In genomic region chr2:239360421-239361310, GRCh38 we compare ENCODE assay signal across 1 cellular context.
TF ChIP-seq lines count a peak whose summit lies in the region.

No MANE protein-coding gene starts in this region.

TF ChIP-seq in K562, 482 proteins besides CTCF, POLR2A, EP300 and RAD21 (continues in another document):
- TF ChIP-seq RB1 (IDR thresholded peaks at IDR 0.05; ENCODE audit: low read depth): no peak
- no peak for TF ChIP-seq FOXP1 (CRISPR knock-in tag; IDR thresholded peaks at IDR 0.05)
- TF ChIP-seq GTF2B (IDR thresholded peaks at IDR 0.05; ENCODE audit: extremely low read depth, insufficient read length): no peak
- TF ChIP-seq EGR1 (conservative IDR thresholded peaks at IDR 0.05): peak; percentile 44
- TF ChIP-seq RBM39 (optimal IDR thresholded peaks at IDR 0.05; ENCODE audit: low read depth, low read length): no peak
- peak in 1 of 2 experiments; percentile 37; a peak in 1 of 4 replicates for TF ChIP-seq RCOR1 (IDR thresholded peaks at IDR 0.05; ENCODE audit: borderline replicate concordance in 1 of 2, low read depth in 2 of 2, low read length in 2 of 2)
- TF ChIP-seq, protein P1, sequence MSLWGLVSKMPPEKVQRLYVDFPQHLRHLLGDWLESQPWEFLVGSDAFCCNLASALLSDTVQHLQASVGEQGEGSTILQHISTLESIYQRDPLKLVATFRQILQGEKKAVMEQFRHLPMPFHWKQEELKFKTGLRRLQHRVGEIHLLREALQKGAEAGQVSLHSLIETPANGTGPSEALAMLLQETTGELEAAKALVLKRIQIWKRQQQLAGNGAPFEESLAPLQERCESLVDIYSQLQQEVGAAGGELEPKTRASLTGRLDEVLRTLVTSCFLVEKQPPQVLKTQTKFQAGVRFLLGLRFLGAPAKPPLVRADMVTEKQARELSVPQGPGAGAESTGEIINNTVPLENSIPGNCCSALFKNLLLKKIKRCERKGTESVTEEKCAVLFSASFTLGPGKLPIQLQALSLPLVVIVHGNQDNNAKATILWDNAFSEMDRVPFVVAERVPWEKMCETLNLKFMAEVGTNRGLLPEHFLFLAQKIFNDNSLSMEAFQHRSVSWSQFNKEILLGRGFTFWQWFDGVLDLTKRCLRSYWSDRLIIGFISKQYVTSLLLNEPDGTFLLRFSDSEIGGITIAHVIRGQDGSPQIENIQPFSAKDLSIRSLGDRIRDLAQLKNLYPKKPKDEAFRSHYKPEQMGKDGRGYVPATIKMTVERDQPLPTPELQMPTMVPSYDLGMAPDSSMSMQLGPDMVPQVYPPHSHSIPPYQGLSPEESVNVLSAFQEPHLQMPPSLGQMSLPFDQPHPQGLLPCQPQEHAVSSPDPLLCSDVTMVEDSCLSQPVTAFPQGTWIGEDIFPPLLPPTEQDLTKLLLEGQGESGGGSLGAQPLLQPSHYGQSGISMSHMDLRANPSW (CRISPR knock-in tag; IDR thresholded peaks at IDR 0.05): no peak
- no peak for TF ChIP-seq CBX2 (IDR thresholded peaks at IDR 0.05; ENCODE audit: insufficient read depth, low read length, poor library complexity, severe bottlenecking)
- TF ChIP-seq ZNF699 (CRISPR knock-in tag; IDR thresholded peaks at IDR 0.05; ENCODE audit: insufficient replicate concordance): no peak
- TF ChIP-seq CREBBP (IDR thresholded peaks at IDR 0.05; ENCODE audit: low read depth, low read length): no peak
- TF ChIP-seq ZBTB12 (CRISPR knock-in tag; IDR thresholded peaks at IDR 0.05): no peak
- TF ChIP-seq CBFA2T3 (IDR thresholded peaks at IDR 0.05): peak; percentile 47
- TF ChIP-seq E2F6 (IDR thresholded peaks at IDR 0.05; ENCODE audit: borderline replicate concordance in 1 of 2, extremely low read depth in 1 of 2, insufficient read depth in 1 of 2, insufficient read length in 1 of 2, low read depth in 1 of 2, low read length in 1 of 2, poor library complexity in 1 of 2, severe bottlenecking in 1 of 2): peak in 1 of 2 experiments; percentile 11
- TF ChIP-seq ZNF140 (CRISPR knock-in tag; IDR thresholded peaks at IDR 0.05): no peak
- no peak for TF ChIP-seq MIER1 (IDR thresholded peaks at IDR 0.05; ENCODE audit: low read depth)
- TF ChIP-seq MAFG (tag; conservative IDR thresholded peaks at IDR 0.05): no peak
- TF ChIP-seq JUN (IDR thresholded peaks at IDR 0.05; ENCODE audit: borderline replicate concordance, low read depth, low read length): 0 out of 2 replicates have a peak, but pooled peaks have one; percentile 16
- TF ChIP-seq JUN (CRISPR knock-in tag; IDR thresholded peaks at IDR 0.05; ENCODE audit: borderline replicate concordance): no peak
- TF ChIP-seq, protein P2, sequence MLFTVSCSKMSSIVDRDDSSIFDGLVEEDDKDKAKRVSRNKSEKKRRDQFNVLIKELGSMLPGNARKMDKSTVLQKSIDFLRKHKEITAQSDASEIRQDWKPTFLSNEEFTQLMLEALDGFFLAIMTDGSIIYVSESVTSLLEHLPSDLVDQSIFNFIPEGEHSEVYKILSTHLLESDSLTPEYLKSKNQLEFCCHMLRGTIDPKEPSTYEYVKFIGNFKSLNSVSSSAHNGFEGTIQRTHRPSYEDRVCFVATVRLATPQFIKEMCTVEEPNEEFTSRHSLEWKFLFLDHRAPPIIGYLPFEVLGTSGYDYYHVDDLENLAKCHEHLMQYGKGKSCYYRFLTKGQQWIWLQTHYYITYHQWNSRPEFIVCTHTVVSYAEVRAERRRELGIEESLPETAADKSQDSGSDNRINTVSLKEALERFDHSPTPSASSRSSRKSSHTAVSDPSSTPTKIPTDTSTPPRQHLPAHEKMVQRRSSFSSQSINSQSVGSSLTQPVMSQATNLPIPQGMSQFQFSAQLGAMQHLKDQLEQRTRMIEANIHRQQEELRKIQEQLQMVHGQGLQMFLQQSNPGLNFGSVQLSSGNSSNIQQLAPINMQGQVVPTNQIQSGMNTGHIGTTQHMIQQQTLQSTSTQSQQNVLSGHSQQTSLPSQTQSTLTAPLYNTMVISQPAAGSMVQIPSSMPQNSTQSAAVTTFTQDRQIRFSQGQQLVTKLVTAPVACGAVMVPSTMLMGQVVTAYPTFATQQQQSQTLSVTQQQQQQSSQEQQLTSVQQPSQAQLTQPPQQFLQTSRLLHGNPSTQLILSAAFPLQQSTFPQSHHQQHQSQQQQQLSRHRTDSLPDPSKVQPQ (CRISPR knock-in tag; IDR thresholded peaks at IDR 0.05; ENCODE audit: borderline replicate concordance): no peak
- no peak for TF ChIP-seq GATAD2A (IDR thresholded peaks at IDR 0.05)
- TF ChIP-seq ETV6 (IDR thresholded peaks at IDR 0.05; ENCODE audit: borderline replicate concordance in 1 of 2, low read depth in 2 of 2, low read length in 1 of 2): no peak
- TF ChIP-seq ETV6 (CRISPR knock-in tag; IDR thresholded peaks at IDR 0.05; ENCODE audit: borderline replicate concordance): no peak
- no peak for TF ChIP-seq KAT8 (IDR thresholded peaks at IDR 0.05; ENCODE audit: low read depth)
- TF ChIP-seq SMARCA4 (IDR thresholded peaks at IDR 0.05): peak; percentile 32; the same call in 1 of the 2 replicates
- peak; percentile 31; the same call in 1 of the 2 replicates for TF ChIP-seq ATF3 (IDR thresholded peaks at IDR 0.05)
- no peak for TF ChIP-seq ATF3 (CRISPR knock-in tag; conservative IDR thresholded peaks at IDR 0.05)
- TF ChIP-seq RBM17 (IDR thresholded peaks at IDR 0.05; ENCODE audit: borderline replicate concordance, low read depth, low read length): no peak
- TF ChIP-seq ARNT (IDR thresholded peaks at IDR 0.05): no peak
- TF ChIP-seq ZNF3 (CRISPR knock-in tag; IDR thresholded peaks at IDR 0.05): no peak
- TF ChIP-seq, protein P3, sequence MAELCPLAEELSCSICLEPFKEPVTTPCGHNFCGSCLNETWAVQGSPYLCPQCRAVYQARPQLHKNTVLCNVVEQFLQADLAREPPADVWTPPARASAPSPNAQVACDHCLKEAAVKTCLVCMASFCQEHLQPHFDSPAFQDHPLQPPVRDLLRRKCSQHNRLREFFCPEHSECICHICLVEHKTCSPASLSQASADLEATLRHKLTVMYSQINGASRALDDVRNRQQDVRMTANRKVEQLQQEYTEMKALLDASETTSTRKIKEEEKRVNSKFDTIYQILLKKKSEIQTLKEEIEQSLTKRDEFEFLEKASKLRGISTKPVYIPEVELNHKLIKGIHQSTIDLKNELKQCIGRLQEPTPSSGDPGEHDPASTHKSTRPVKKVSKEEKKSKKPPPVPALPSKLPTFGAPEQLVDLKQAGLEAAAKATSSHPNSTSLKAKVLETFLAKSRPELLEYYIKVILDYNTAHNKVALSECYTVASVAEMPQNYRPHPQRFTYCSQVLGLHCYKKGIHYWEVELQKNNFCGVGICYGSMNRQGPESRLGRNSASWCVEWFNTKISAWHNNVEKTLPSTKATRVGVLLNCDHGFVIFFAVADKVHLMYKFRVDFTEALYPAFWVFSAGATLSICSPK (IDR thresholded peaks at IDR 0.05; ENCODE audit: borderline replicate concordance): no peak
- no peak for TF ChIP-seq HNRNPL (IDR thresholded peaks at IDR 0.05; ENCODE audit: low read depth, low read length)
- TF ChIP-seq CBFB (CRISPR knock-in tag; IDR thresholded peaks at IDR 0.05): no peak
- no peak for TF ChIP-seq PTTG1 (tag; IDR thresholded peaks at IDR 0.05; ENCODE audit: low read depth)
- TF ChIP-seq BHLHE40 (IDR thresholded peaks at IDR 0.05; ENCODE audit: low read length): peak; percentile 67
- peak; percentile 40 for TF ChIP-seq FOSL1 (tag; conservative IDR thresholded peaks at IDR 0.05)
- no peak for TF ChIP-seq BCL6 (CRISPR knock-in tag; IDR thresholded peaks at IDR 0.05)
- TF ChIP-seq ZNF518B (CRISPR knock-in tag; IDR thresholded peaks at IDR 0.05): no peak
- no peak for TF ChIP-seq LCOR (CRISPR knock-in tag; IDR thresholded peaks at IDR 0.05)
- no peak for TF ChIP-seq ZNF444 (CRISPR knock-in tag; IDR thresholded peaks at IDR 0.05)
- TF ChIP-seq MITF (IDR thresholded peaks at IDR 0.05): no peak
- TF ChIP-seq DPF2 (IDR thresholded peaks at IDR 0.05): peak; percentile 56
- TF ChIP-seq ATF7 (IDR thresholded peaks at IDR 0.05): no peak
- TF ChIP-seq, protein P4, sequence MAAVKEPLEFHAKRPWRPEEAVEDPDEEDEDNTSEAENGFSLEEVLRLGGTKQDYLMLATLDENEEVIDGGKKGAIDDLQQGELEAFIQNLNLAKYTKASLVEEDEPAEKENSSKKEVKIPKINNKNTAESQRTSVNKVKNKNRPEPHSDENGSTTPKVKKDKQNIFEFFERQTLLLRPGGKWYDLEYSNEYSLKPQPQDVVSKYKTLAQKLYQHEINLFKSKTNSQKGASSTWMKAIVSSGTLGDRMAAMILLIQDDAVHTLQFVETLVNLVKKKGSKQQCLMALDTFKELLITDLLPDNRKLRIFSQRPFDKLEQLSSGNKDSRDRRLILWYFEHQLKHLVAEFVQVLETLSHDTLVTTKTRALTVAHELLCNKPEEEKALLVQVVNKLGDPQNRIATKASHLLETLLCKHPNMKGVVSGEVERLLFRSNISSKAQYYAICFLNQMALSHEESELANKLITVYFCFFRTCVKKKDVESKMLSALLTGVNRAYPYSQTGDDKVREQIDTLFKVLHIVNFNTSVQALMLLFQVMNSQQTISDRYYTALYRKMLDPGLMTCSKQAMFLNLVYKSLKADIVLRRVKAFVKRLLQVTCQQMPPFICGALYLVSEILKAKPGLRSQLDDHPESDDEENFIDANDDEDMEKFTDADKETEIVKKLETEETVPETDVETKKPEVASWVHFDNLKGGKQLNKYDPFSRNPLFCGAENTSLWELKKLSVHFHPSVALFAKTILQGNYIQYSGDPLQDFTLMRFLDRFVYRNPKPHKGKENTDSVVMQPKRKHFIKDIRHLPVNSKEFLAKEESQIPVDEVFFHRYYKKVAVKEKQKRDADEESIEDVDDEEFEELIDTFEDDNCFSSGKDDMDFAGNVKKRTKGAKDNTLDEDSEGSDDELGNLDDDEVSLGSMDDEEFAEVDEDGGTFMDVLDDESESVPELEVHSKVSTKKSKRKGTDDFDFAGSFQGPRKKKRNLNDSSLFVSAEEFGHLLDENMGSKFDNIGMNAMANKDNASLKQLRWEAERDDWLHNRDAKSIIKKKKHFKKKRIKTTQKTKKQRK (IDR thresholded peaks at IDR 0.05; ENCODE audit: borderline replicate concordance, low read depth, low read length): no peak
- no peak for TF ChIP-seq ZNF232 (CRISPR knock-in tag; IDR thresholded peaks at IDR 0.05)
- no peak for TF ChIP-seq ZSCAN32 (CRISPR knock-in tag; IDR thresholded peaks at IDR 0.05)
- no peak for TF ChIP-seq ZKSCAN8 (CRISPR knock-in tag; IDR thresholded peaks at IDR 0.05)
- TF ChIP-seq ZKSCAN1 (IDR thresholded peaks at IDR 0.05; ENCODE audit: low read depth, low read length): peak; percentile 84
- TF ChIP-seq THRAP3 (IDR thresholded peaks at IDR 0.05; ENCODE audit: borderline replicate concordance): no peak
- TF ChIP-seq ZFP1 (CRISPR knock-in tag; IDR thresholded peaks at IDR 0.05): no peak
